In the genomic region with DNA sequence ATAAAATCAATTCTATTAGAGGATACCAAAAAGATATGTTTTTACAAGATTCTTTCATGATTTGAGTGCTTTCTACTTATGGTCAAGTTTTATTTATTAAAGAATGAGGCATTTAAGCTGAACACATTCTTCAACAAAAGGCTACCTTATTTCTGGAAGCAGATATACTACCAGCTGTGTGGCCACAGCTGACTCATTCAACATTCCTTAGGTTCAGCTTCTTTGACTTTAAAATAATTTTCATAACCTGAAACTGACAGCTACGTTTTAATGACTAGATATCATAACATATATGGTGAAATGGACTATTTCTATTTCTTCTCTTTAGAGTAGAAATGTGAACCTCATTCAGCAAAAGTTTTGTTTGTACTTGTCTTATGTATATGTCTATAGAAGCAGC, we compare ENCODE assay signal across 22 cellular contexts.
DNase-seq lines count a peak whose midpoint lies in the region; ATAC-seq and TF ChIP-seq lines count a peak whose summit lies in the region.
"Had no signal": no experiment of that assay in that cellular context is flagged by ENCODE, and none has a peak within 500 bp of the region (broad histone marks: within the 10 kb centered on the region; RNA-seq: fewer than 3 reads in every experiment).

No MANE protein-coding gene starts in this region.

- ATAC-seq in RWPE2 (ENCODE audit: low read depth) (peak; percentile 82; the same call in 2 of the 3 replicates), HG03097 (IDR thresholded peaks at IDR 0.05; ENCODE audit: low FRiP score, unreplicated experiment) (no peak)
- ATAC-seq: effector memory CD8-positive, alpha-beta T cell; GM12878 had no signal

- no peaks in the 10 kb centered on the region for H3K27me3 ChIP-seq in RWPE2 (ENCODE audit: insufficient read depth, poor library complexity, severe bottlenecking)

- DNase-seq in GM03348 (ENCODE audit: low spot score), result peak; percentile 43
- no peak for DNase-seq in RWPE2 (ENCODE audit: low spot score)
- peak; percentile 55 for DNase-seq in fibroblast of peridontal ligament (ENCODE audit: extremely low read depth)
- DNase-seq in retinal pigment epithelial cell (ENCODE audit: low read depth), result peak; percentile 61
- DNase-seq in NCI-H128 (lab: John Stamatoyannopoulos, UW; ENCODE audit: unreplicated experiment), result no peak
- DNase-seq in NAMALWA (ENCODE audit: low spot score), result no peak
- DNase-seq in OCI-M1 (lab: John Stamatoyannopoulos, UW), result no peak
- DNase-seq: activated B cell treated with CpG ODN at 0.5 μM for 24 hours; activated CD8-positive, alpha-beta memory T cell treated with anti-CD3 and anti-CD28 coated beads, Interleukin-2, amount 50 U/mL, for 4 hours; activated naive CD4-positive, alpha-beta T cell treated with anti-CD3 and anti-CD28 coated beads, Interleukin-2, amount 10 ng/mL, durations not matched to agents 7 days and 5 days; caudate nucleus; DND-41; effector memory CD8-positive, alpha-beta T cell; glutamatergic neuron; kidney glomerular epithelial cell; midbrain; NCI-H2029 treated with DMSO at 0.1 percent for 48 hours; NCI-H524 treated with DMSO at 0.1 percent for 48 hours; nucleus accumbens had no signal

- H3K36me3 ChIP-seq in RWPE2 (ENCODE audit: low read depth), result no peaks in the 10 kb centered on the region

- no peak overlapping the region for H3K4me3 ChIP-seq in RWPE2 (ENCODE audit: severe bottlenecking)
- H3K4me3 ChIP-seq in retinal pigment epithelial cell (ENCODE audit: low read length), result no peak overlapping the region
- H3K4me3 ChIP-seq: GM12878 had no signal

- H3K9me3 ChIP-seq in RWPE2 (ENCODE audit: severe bottlenecking), result no peaks in the 10 kb centered on the region

- H3K4me1 ChIP-seq in RWPE2 (ENCODE audit: insufficient read depth, poor library complexity, severe bottlenecking), result no peaks in the 10 kb centered on the region

- TF ChIP-seq CTCF in RWPE2 (IDR thresholded peaks at IDR 0.05; ENCODE audit: poor library complexity, severe bottlenecking), result no peak
- TF ChIP-seq CTCF in retinal pigment epithelial cell (conservative IDR thresholded peaks at IDR 0.05; ENCODE audit: low read depth, low read length), result no peak

- H3K27ac ChIP-seq in RWPE2 (ENCODE audit: poor library complexity, severe bottlenecking), result no peak overlapping the region
- H3K27ac ChIP-seq: HL-60 had no signal

Comparison
In these comparisons a context has a peak if more than half of its experiments do, and no peak if none do; other contexts are left out.
1. DNase-seq: peak in GM03348 (single experiment), fibroblast of peridontal ligament (single experiment) and retinal pigment epithelial cell (single experiment); none in RWPE2 (single experiment), NCI-H128 (single experiment), NAMALWA (single experiment) and OCI-M1 (single experiment).